Comparison of ENCODE assay signal across 31 cellular contexts in the genomic region with DNA sequence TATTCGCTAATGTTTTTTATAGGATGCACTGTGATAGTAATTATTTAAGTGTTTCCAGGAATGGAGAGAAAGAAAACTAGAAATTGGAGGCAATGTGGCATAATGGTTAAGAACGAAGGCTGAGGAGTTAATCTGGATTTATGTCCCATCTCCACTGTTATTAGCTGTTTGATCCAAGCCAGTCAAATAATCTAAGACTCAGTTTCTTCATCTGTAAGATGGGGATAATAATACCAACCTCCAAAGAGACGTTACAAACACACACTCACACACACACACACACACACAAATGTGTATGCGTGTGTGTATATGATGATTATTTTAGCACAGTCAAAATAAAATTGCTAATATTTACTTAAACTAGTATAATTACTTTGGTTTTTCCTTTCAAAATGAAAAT.
"Had no signal": no experiment of that assay in that cellular context is flagged by ENCODE, and none has a peak within 500 bp of the region (broad histone marks: within the 10 kb centered on the region; RNA-seq: fewer than 3 reads in every experiment).

No MANE protein-coding gene starts in this region.

- DNase-seq: Karpas-422, Kasumi-1, MG63, MM.1S, MV-4-11, NCI-H1048, NCI-H1092, NCI-H1092 treated with DMSO at 0.1 percent for 48 hours, NCI-H1105, NCI-H1417 treated with DMSO at 0.1 percent for 48 hours, NCI-H1436, NCI-H1436 treated with DMSO at 0.1 percent for 48 hours, NCI-H1694, NCI-H1694 treated with DMSO at 0.1 percent for 48 hours, NCI-H187, NCI-H187 treated with DMSO at 0.1 percent for 48 hours, NCI-H2029, NCI-H2029 treated with DMSO at 0.1 percent for 48 hours, NCI-H2081, NCI-H2081 treated with DMSO at 0.1 percent for 48 hours, NCI-H2107, NCI-H2171, NCI-H2171 treated with DMSO at 0.1 percent for 48 hours, NCI-H2227 treated with DMSO at 0.1 percent for 48 hours, NCI-H226, NCI-H345, NCI-H446, NCI-H446 treated with DMSO at 0.1 percent for 48 hours, NCI-H510A, NCI-H510A treated with DMSO at 0.1 percent for 48 hours, NCI-H524 had no signal

- H3K27me3 ChIP-seq: MG63 had no signal

- H3K4me3 ChIP-seq: MG63 had no signal

- H3K36me3 ChIP-seq: MG63 had no signal
